ENCODE assay signal across 22 cellular contexts in genomic region chr9:125095821-125096443, GRCh38. TPM values are rescaled to one million over a fixed set of nuclear protein-coding genes. Genes with fewer than 3 reads are reported as not detected.
DNase-seq lines count a peak whose midpoint lies in the region; ATAC-seq and TF ChIP-seq lines count a peak whose summit lies in the region.
"Had no signal": no experiment of that assay in that cellular context is flagged by ENCODE, and none has a peak within 500 bp of the region (broad histone marks: within the 10 kb centered on the region; RNA-seq: fewer than 3 reads in every experiment).

No MANE protein-coding gene starts in this region.

- no peak overlapping the region for H3K4me3 ChIP-seq in DND-41 (ENCODE audit: low read depth in 1 of 2, low read length in 2 of 2)
- H3K4me3 ChIP-seq in Jurkat, Clone E6-1 (ENCODE audit: low read length): no peak overlapping the region
- H3K4me3 ChIP-seq: BLaER1, GM12878 had no signal

- H3K36me3 Mint-ChIP-seq in effector memory CD8-positive, alpha-beta T cell (ENCODE audit: insufficient read depth): no peaks in the 10 kb centered on the region

- H3K4me1 Mint-ChIP-seq in effector memory CD8-positive, alpha-beta T cell (ENCODE audit: low read depth in 2 of 2): peaks cover 10 to 14% of the 10 kb centered on the region in 2 donors
- H3K4me1 Mint-ChIP-seq: CD14-positive monocyte had no signal

- no peak overlapping the region for H3K9ac ChIP-seq in DND-41 (ENCODE audit: low read depth, low read length)
- H3K9ac ChIP-seq: BLaER1 had no signal

- peak; percentile 65 for DNase-seq in DND-41
- peak; percentile 82 for DNase-seq in Jurkat, Clone E6-1 (ENCODE audit: low read depth, low spot score)
- DNase-seq in effector memory CD8-positive, alpha-beta T cell: no peak
- peak; percentile 4 for DNase-seq in islet precursor cell
- no peak for DNase-seq in activated CD8-positive, alpha-beta memory T cell treated with anti-CD3 and anti-CD28 coated beads for 24 hours
- DNase-seq in NCI-H2196 (lab: John Stamatoyannopoulos, UW; ENCODE audit: unreplicated experiment): no peak
- no peak for DNase-seq in DMS53 (lab: John Stamatoyannopoulos, UW)
- DNase-seq in COLO668 (lab: John Stamatoyannopoulos, UW; ENCODE audit: unreplicated experiment): no peak
- DNase-seq: 8988T; ACHN; BE2C; C1 segment of cervical spinal cord; CD4-positive, alpha-beta T cell; CD8-positive, alpha-beta T cell; DMS 273 treated with DMSO at 0.1 percent for 48 hours; DMS153; DMS79 treated with DMSO at 0.1 percent for 48 hours; EL; GDM1 had no signal

- no peak overlapping the region for H3K4me3 Mint-ChIP-seq in effector memory CD8-positive, alpha-beta T cell
- H3K4me3 Mint-ChIP-seq: CD14-positive monocyte; CD4-positive, alpha-beta T cell; CD8-positive, alpha-beta T cell had no signal

- peaks cover 18% of the 10 kb centered on the region for H3K36me3 ChIP-seq in DND-41 (ENCODE audit: insufficient read depth, low read length)
- H3K36me3 ChIP-seq: BE2C had no signal

- H3K4me2 ChIP-seq in DND-41 (ENCODE audit: insufficient read depth, low read length): no peak overlapping the region
- H3K4me2 ChIP-seq: BLaER1 had no signal

- H4K20me1 ChIP-seq in DND-41 (ENCODE audit: insufficient read depth, low read length): peaks cover 3% of the 10 kb centered on the region; the same call in 1 of the 2 replicates

- TF ChIP-seq CTCF in DND-41 (IDR thresholded peaks at IDR 0.05; ENCODE audit: borderline replicate concordance, extremely low read depth, low read length, poor library complexity, severe bottlenecking): no peak

- H3K27me3 ChIP-seq in DND-41 (ENCODE audit: insufficient read depth, low read length, poor library complexity): no peaks in the 10 kb centered on the region
- H3K27me3 ChIP-seq: BE2C, BLaER1 had no signal

- H3K79me2 ChIP-seq in DND-41 (ENCODE audit: insufficient read depth, low read length): peaks cover 80% of the 10 kb centered on the region

- H3K27me3 Mint-ChIP-seq in effector memory CD8-positive, alpha-beta T cell: no peaks in the 10 kb centered on the region
- H3K27me3 Mint-ChIP-seq: CD4-positive, alpha-beta T cell had no signal

- H3K9me3 ChIP-seq in DND-41 (ENCODE audit: insufficient read depth, low read length, severe bottlenecking): peaks cover 18% of the 10 kb centered on the region
- H3K9me3 ChIP-seq: BE2C had no signal

- peak overlapping the region; percentile 13 to 21 for H3K27ac Mint-ChIP-seq in effector memory CD8-positive, alpha-beta T cell
- H3K27ac Mint-ChIP-seq: CD14-positive monocyte; CD4-positive, alpha-beta T cell; CD8-positive, alpha-beta T cell had no signal

- H3K27ac ChIP-seq in DND-41 (ENCODE audit: low read length): peak overlapping the region; percentile 63
- H3K27ac ChIP-seq: BLaER1 had no signal

- peaks cover 15% of the 10 kb centered on the region for H3K4me1 ChIP-seq in DND-41 (ENCODE audit: insufficient read depth, low read length)
- H3K4me1 ChIP-seq: BE2C, BLaER1 had no signal

- peak; percentile 98 for ATAC-seq in DND-41 (ENCODE audit: insufficient read depth, low read depth)
- no peak for ATAC-seq in effector memory CD8-positive, alpha-beta T cell (replicated peaks)
- ATAC-seq: CD8-positive, alpha-beta T cell; GM12878 had no signal

- H2AFZ ChIP-seq in DND-41 (ENCODE audit: low read depth, low read length): no peak overlapping the region

- peaks cover 4 to 7% of the 10 kb centered on the region in 2 donors for H3K9me3 Mint-ChIP-seq in effector memory CD8-positive, alpha-beta T cell
- H3K9me3 Mint-ChIP-seq: CD4-positive, alpha-beta T cell had no signal

RNA-seq across cellular contexts. Expression of gene SCAI, which starts 47.4 kb away (rescaled TPM):
- 4.8 TPM for polyA plus RNA-seq in Jurkat, Clone E6-1 (2012; ENCODE audit: insufficient read depth, insufficient read length)

Comparison
In these comparisons a context has a peak if more than half of its experiments do, and no peak if none do; other contexts are left out.
1. DNase-seq: peak in DND-41 (single experiment), Jurkat, Clone E6-1 (single experiment) and islet precursor cell (single experiment); none in effector memory CD8-positive, alpha-beta T cell (0 of 3), activated CD8-positive, alpha-beta memory T cell treated with anti-CD3 and anti-CD28 coated beads for 24 hours (single experiment), NCI-H2196 (single experiment), DMS53 (single experiment) and COLO668 (single experiment).